In genomic region chr19:18571564-18572344, GRCh38 we compare ENCODE assay signal across 8 cellular contexts. TPM values are rescaled to one million over a fixed set of nuclear protein-coding genes. Genes with fewer than 3 reads are reported as not detected.
DNase-seq lines count a peak whose midpoint lies in the region; ATAC-seq and TF ChIP-seq lines count a peak whose summit lies in the region.

TSS of gene UBA52 (plus strand) at chr19:18571857. CDS start at chr19:18573301, 1,444 bp downstream.

- 0 to 1% methylated on average over 18 to 75 of the region's 75 CpGs for WGBS in testis, 2 donors

- peaks cover 22% of the 10 kb centered on the region for H3K36me3 Mint-ChIP-seq in activated naive CD4-positive, alpha-beta T cell treated with anti-CD3 and anti-CD28 coated beads, Interleukin-2, amount 50 U/mL, for 24 hours

- no peak for TF ChIP-seq CTCF in GM06990 (IDR thresholded peaks at IDR 0.05; ENCODE audit: insufficient read depth, low read length, poor library complexity, severe bottlenecking)
- TF ChIP-seq CTCF in omental fat pad (IDR thresholded peaks at IDR 0.05) = no peak
- no peak for TF ChIP-seq CTCF in testis (IDR thresholded peaks at IDR 0.05)

- H3K27me3 Mint-ChIP-seq in activated naive CD4-positive, alpha-beta T cell treated with anti-CD3 and anti-CD28 coated beads, Interleukin-2, amount 50 U/mL, for 24 hours = no peaks in the 10 kb centered on the region

- intact Hi-C loops in testis (cut with DNase I; ENCODE audit: low total_unique reads) = loop anchor here (10.0 kb wide), 1 partner anchor 117 kb away; no protein-coding TSS in a partner anchor

- peak; percentile 11 for TF ChIP-seq POLR2A in testis (IDR thresholded peaks at IDR 0.05)

- peak within 1 kb of the TSS; percentile 96 for H3K4me3 Mint-ChIP-seq in activated naive CD4-positive, alpha-beta T cell treated with anti-CD3 and anti-CD28 coated beads, Interleukin-2, amount 50 U/mL, for 24 hours

- DNase-seq in GM06990 (ENCODE audit: extremely low read depth, insufficient read length) (peak; percentile 99), NCI-H1092 (lab: John Stamatoyannopoulos, UW) (peak; percentile 95), germinal center (ENCODE audit: low spot score) (peak; percentile 92), omental fat pad (ENCODE audit: low spot score) (peak; percentile 90), testis (peak; percentile 99)

- ATAC-seq in HG02571 (IDR thresholded peaks at IDR 0.05; ENCODE audit: unreplicated experiment) = peak; percentile 81
- peak; percentile 97 for ATAC-seq in SK-N-SH treated with all-trans-retinoic acid at 6 μM for 48 hours
- ATAC-seq in omental fat pad (ENCODE audit: low FRiP score) = peak; percentile 97

- peaks cover 11% of the 10 kb centered on the region for H3K4me1 ChIP-seq in testis

- H3K27ac ChIP-seq in testis = peak within 1 kb of the TSS; percentile 89 to 92

- H3K36me3 ChIP-seq in GM06990 (ENCODE audit: control insufficient read depth, insufficient read depth, low read length) (peaks cover 41% of the 10 kb centered on the region), testis (ENCODE audit: low read depth, missing control alignments) (no peaks in the 10 kb centered on the region)

- H3K27me3 ChIP-seq in GM06990 (replicated peaks; ENCODE audit: control insufficient read depth, insufficient read depth, low read length) = no peaks in the 10 kb centered on the region
- H3K27me3 ChIP-seq in testis = no peaks in the 10 kb centered on the region

- H3K4me3 ChIP-seq in GM06990 (replicated peaks; ENCODE audit: low read depth, low read length) (peak within 1 kb of the TSS; percentile 99), testis (peak within 1 kb of the TSS; percentile 93 to 98)

- H3K9me3 ChIP-seq in testis = no peaks in the 10 kb centered on the region

- H3K4me1 Mint-ChIP-seq in activated naive CD4-positive, alpha-beta T cell treated with anti-CD3 and anti-CD28 coated beads, Interleukin-2, amount 50 U/mL, for 24 hours = peaks cover 25% of the 10 kb centered on the region

- peak within 1 kb of the TSS; percentile 97 for H3K27ac Mint-ChIP-seq in activated naive CD4-positive, alpha-beta T cell treated with anti-CD3 and anti-CD28 coated beads, Interleukin-2, amount 50 U/mL, for 24 hours

- no peaks in the 10 kb centered on the region for H3K9me3 Mint-ChIP-seq in activated naive CD4-positive, alpha-beta T cell treated with anti-CD3 and anti-CD28 coated beads, Interleukin-2, amount 50 U/mL, for 24 hours

TF ChIP-seq in SK-N-SH treated with all-trans-retinoic acid at 6 μM for 48 hours, 23 proteins besides CTCF, POLR2A, EP300 and RAD21:
- no peak for TF ChIP-seq ZFP3 (CRISPR knock-in tag; IDR thresholded peaks at IDR 0.05)
- TF ChIP-seq ZFP30 (CRISPR knock-in tag; IDR thresholded peaks at IDR 0.05) = no peak
- no peak for TF ChIP-seq PPARA (CRISPR knock-in tag; IDR thresholded peaks at IDR 0.05; ENCODE audit: borderline replicate concordance)
- 0 out of 2 replicates have a peak, but pooled peaks have one; percentile 5 for TF ChIP-seq ZC3H10 (CRISPR knock-in tag; IDR thresholded peaks at IDR 0.05)
- no peak for TF ChIP-seq OSR1 (CRISPR knock-in tag; IDR thresholded peaks at IDR 0.05)

RNA-seq across cellular contexts. Expression of gene UBA52, which starts in this region (rescaled TPM):
- total RNA-seq in omental fat pad (100 to 1,000 TPM; 600 to 891 (median 689) TPM), testis (100 to 1,000 TPM; 475 to 508 TPM)
- 1,038 TPM for polyA plus RNA-seq in testis (ENCODE audit: insufficient read depth, low read depth, low replicate concordance)

Comparison
In these comparisons a context has a peak if more than half of its experiments do, and no peak if none do; other contexts are left out.
1. Peak in every context shown above with its lines: DNase-seq, ATAC-seq, H3K4me3 ChIP-seq and H3K27ac ChIP-seq.